In genomic region chr14:77457115-77457521, GRCh38 we compare ENCODE assay signal across 8 cellular contexts. TPM values are rescaled to one million over a fixed set of nuclear protein-coding genes. Genes with fewer than 3 reads are reported as not detected.
DNase-seq lines count a peak whose midpoint lies in the region; ATAC-seq, FAIRE-seq and TF ChIP-seq lines count a peak whose summit lies in the region.

No MANE protein-coding gene starts in this region.

- H3K4me3 Mint-ChIP-seq in T-helper 1 cell treated with Interleukin-12 subunit alpha and Interleukin-12 subunit beta and Interleukin-4 antibody, amounts not matched to agents 30 μg/mL and 1 μg/mL, for 36 hours: peak overlapping the region; percentile 100
- peak overlapping the region; percentile 100 for H3K4me3 Mint-ChIP-seq in type B pancreatic cell

- no peaks in the 10 kb centered on the region for H3K9me3 Mint-ChIP-seq in T-helper 1 cell treated with Interleukin-12 subunit alpha and Interleukin-12 subunit beta and Interleukin-4 antibody, amounts not matched to agents 30 μg/mL and 1 μg/mL, for 36 hours
- no peaks in the 10 kb centered on the region for H3K9me3 Mint-ChIP-seq in type B pancreatic cell

- peak; percentile 49 for ATAC-seq in HepG2

- TF ChIP-seq EP300 in HepG2 (IDR thresholded peaks at IDR 0.05; ENCODE audit: low read depth in 2 of 2, low read length in 2 of 2): no peak
- no peak for TF ChIP-seq EP300 in HepG2 (CRISPR knock-in tag; IDR thresholded peaks at IDR 0.05; ENCODE audit: borderline replicate concordance)

- TF ChIP-seq CTCF in HL-60 (IDR thresholded peaks at IDR 0.05; ENCODE audit: insufficient read depth, low read length): no peak
- TF ChIP-seq CTCF in HepG2 (CRISPR knock-in tag; IDR thresholded peaks at IDR 0.05): no peak
- no peak for TF ChIP-seq CTCF in type B pancreatic cell (conservative IDR thresholded peaks at IDR 0.05)

- peaks cover 48% of the 10 kb centered on the region for H3K79me2 ChIP-seq in HepG2 (ENCODE audit: insufficient read depth, low read length)

- peak overlapping the region; percentile 90 for H3K4me3 ChIP-seq in HL-60 (replicated peaks; ENCODE audit: insufficient read depth, low read length)
- peak overlapping the region; percentile 75 to 98 (median 90) for H3K4me3 ChIP-seq in HepG2 (replicated peaks in 1 of 3; ENCODE audit: insufficient read depth in 1 of 3, low read depth in 2 of 3, low read length in 3 of 3)

- BruUV-seq in HepG2 (replicated peaks; lab: Mats Ljungman, UMichigan): TSS peak; percentile 80

- TF ChIP-seq RAD21 in HepG2 (CRISPR knock-in tag; IDR thresholded peaks at IDR 0.05): peak; percentile 23; the same call in 1 of the 2 replicates

- peaks cover 34% of the 10 kb centered on the region for H3K4me1 Mint-ChIP-seq in T-helper 1 cell treated with Interleukin-12 subunit alpha and Interleukin-12 subunit beta and Interleukin-4 antibody, amounts not matched to agents 30 μg/mL and 1 μg/mL, for 36 hours (ENCODE audit: low read depth)
- peaks cover 14% of the 10 kb centered on the region for H3K4me1 Mint-ChIP-seq in type B pancreatic cell (ENCODE audit: unreplicated experiment)

- H3K27me3 Mint-ChIP-seq in T-helper 1 cell treated with Interleukin-12 subunit alpha and Interleukin-12 subunit beta and Interleukin-4 antibody, amounts not matched to agents 30 μg/mL and 1 μg/mL, for 36 hours (ENCODE audit: low read depth): no peaks in the 10 kb centered on the region
- H3K27me3 Mint-ChIP-seq in type B pancreatic cell: no peaks in the 10 kb centered on the region

- H3K36me3 Mint-ChIP-seq in T-helper 1 cell treated with Interleukin-12 subunit alpha and Interleukin-12 subunit beta and Interleukin-4 antibody, amounts not matched to agents 30 μg/mL and 1 μg/mL, for 36 hours (ENCODE audit: low read depth): peaks cover 29% of the 10 kb centered on the region
- H3K36me3 Mint-ChIP-seq in type B pancreatic cell: peaks cover 36% of the 10 kb centered on the region

- FAIRE-seq in HepG2 (lab: Jason Lieb, UNC): no peak

- CTCF ChIA-PET in HepG2 (lab: Yijun Ruan, JAX; ENCODE audit: low intra/inter-chr PET ratio, low total read pairs): interaction anchor here (1.5 kb wide), 1 partner anchor 94 kb away, joined by 4 read pairs; no protein-coding TSS in a partner anchor

- H3K27ac Mint-ChIP-seq in T-helper 1 cell treated with Interleukin-12 subunit alpha and Interleukin-12 subunit beta and Interleukin-4 antibody, amounts not matched to agents 30 μg/mL and 1 μg/mL, for 36 hours: peak overlapping the region; percentile 99
- H3K27ac Mint-ChIP-seq in type B pancreatic cell: peak overlapping the region; percentile 100

- H3K27ac ChIP-seq in HL-60 (replicated peaks): peak overlapping the region; percentile 96
- peak overlapping the region; percentile 67 for H3K27ac ChIP-seq in HepG2 (ENCODE audit: extremely low read length, insufficient read depth, low read length)

- peak overlapping the region; percentile 89 for H3K9ac ChIP-seq in HepG2 (ENCODE audit: insufficient read depth, low read depth, low read length)

- H4K20me1 ChIP-seq in HepG2 (ENCODE audit: insufficient read depth, low read length): peaks cover 8% of the 10 kb centered on the region

- peak overlapping the region; percentile 73 for H3K4me2 ChIP-seq in HepG2 (ENCODE audit: low read depth, low read length)

- DNase-seq in T-helper 1 cell (no peak), HL-60 (ENCODE audit: low read depth in 1 of 2, low spot score in 1 of 2) (no peak), amniotic epithelial cell (ENCODE audit: low read depth) (peak; percentile 36), HepG2 (ENCODE audit: low spot score) (no peak), type B pancreatic cell (ENCODE audit: extremely low spot score, unreplicated experiment) (no peak), RPMI8226 (no peak), SW 1271 (lab: John Stamatoyannopoulos, UW) (no peak)

- POLR2A ChIA-PET in HepG2 (lab: Yijun Ruan, JAX): interaction anchor here (0.6 to 2.7 kb wide), 5 partner anchors 12 to 136 kb away, joined by 3 to 10 read pairs (median 7); partner anchors contain the start of genes GSTZ1, ISM2 and POMT2

- TF ChIP-seq POLR2A in HepG2 (IDR thresholded peaks at IDR 0.05; ENCODE audit: insufficient read depth in 1 of 2, low read depth in 2 of 2, low read length in 2 of 2): peak; percentile 70 to 95

- 0% methylated on average over 12 of the region's 18 CpGs for WGBS in HepG2 (ENCODE audit: low lambda C conversion rate)

- H3K27me3 ChIP-seq in HL-60 (ENCODE audit: insufficient read depth, poor library complexity, severe bottlenecking): no peaks in the 10 kb centered on the region
- no peaks in the 10 kb centered on the region; a peak in 1 of 5 replicates for H3K27me3 ChIP-seq in HepG2 (ENCODE audit: control insufficient read depth in 1 of 2, insufficient read depth in 2 of 2, low read length in 2 of 2)

- peaks cover 16 to 24% of the 10 kb centered on the region in 2 experiments for H3K36me3 ChIP-seq in HepG2 (replicated peaks in 1 of 2; ENCODE audit: control insufficient read depth in 1 of 2, insufficient read depth in 2 of 2, low read length in 2 of 2)

- H3K9me3 ChIP-seq in HepG2 (ENCODE audit: low read length): no peaks in the 10 kb centered on the region

- intact Hi-C loops in HepG2 (cut with micrococcal nuclease; ENCODE audit: unreplicated experiment): loop anchor here (1.0 to 5.0 kb wide), 2 partner anchors 80 to 135 kb away; partner anchors contain the start of genes GSTZ1, POMT2, SAMD15 and TMED8

- peaks cover 35% of the 10 kb centered on the region for H3K4me1 ChIP-seq in HepG2 (ENCODE audit: insufficient read depth, low read length)

- in situ Hi-C loops in HepG2 (cut with HindIII; ENCODE audit: extremely low pct_ligation_motif_present, low pct_unique_long_range_greater_than_20kb): loop anchor here (5.0 kb wide), 1 partner anchor 95 kb away; no protein-coding TSS in a partner anchor

- H2AFZ ChIP-seq in HepG2 (ENCODE audit: low read length): peak overlapping the region; percentile 34

RNA-seq across cellular contexts. Expression of gene VIPAS39, which starts 0.3 kb away (rescaled TPM):
- total RNA-seq in HepG2 (2016; rRNA removed; fragmentation: Illumina TruSeq; extraction: Trizol) (13.3 and 14.9 TPM in 2 replicates), type B pancreatic cell (ENCODE audit: low replicate concordance) (24.0 and 25.0 TPM in 2 replicates)
- 2.6 and 2.8 TPM in 2 replicates for total RNA-seq in HepG2 (2016; cell fraction: cytosol; rRNA removed; fragmentation: Illumina TruSeq; extraction: Trizol; ENCODE audit: low read depth)
- 12.8 and 14.5 TPM in 2 replicates for total RNA-seq in HepG2 (2016; cell fraction: insoluble cytoplasmic fraction; rRNA removed; fragmentation: Illumina TruSeq; extraction: Trizol)
- total RNA-seq in HepG2 (2016; cell fraction: membrane; rRNA removed; fragmentation: Illumina TruSeq; extraction: Trizol): 6.3 and 6.8 TPM in 2 replicates
- 11.3 and 15.3 TPM in 2 replicates for total RNA-seq in HepG2 (2016; cell fraction: nucleus; rRNA removed; fragmentation: Illumina TruSeq; extraction: Trizol)
- 18.7 and 21.5 TPM in 2 replicates for polyA plus RNA-seq in HepG2 (2011; rRNA removed)
- polyA plus RNA-seq in HepG2 (2011; cell fraction: cytosol; rRNA removed): 11.6 and 15.0 TPM in 2 replicates
- polyA plus RNA-seq in HepG2 (2011; cell fraction: nucleus; rRNA removed): 15.9 and 19.5 TPM in 2 replicates
- 9.7 and 11.4 TPM in 2 replicates for polyA plus RNA-seq in HepG2 (2012)
- 1.7 and 1.8 TPM in 2 replicates for polyA plus RNA-seq in HepG2 (2016; cell fraction: cytosol; fragmentation: Illumina TruSeq; extraction: Trizol; ENCODE audit: low read depth)
- 14.7 and 15.7 TPM in 2 replicates for polyA plus RNA-seq in HepG2 (2016; cell fraction: insoluble cytoplasmic fraction; fragmentation: Illumina TruSeq; extraction: Trizol; ENCODE audit: low read depth)
- 3.7 and 4.4 TPM in 2 replicates for polyA plus RNA-seq in HepG2 (2016; cell fraction: membrane; fragmentation: Illumina TruSeq; extraction: Trizol; ENCODE audit: low read depth)
- polyA plus RNA-seq in HepG2 (2016; cell fraction: nucleus; fragmentation: Illumina TruSeq; extraction: Trizol; ENCODE audit: insufficient read depth, low read depth): 14.0 and 16.4 TPM in 2 replicates
- polyA minus RNA-seq in HepG2 (2011; rRNA and poly(A)+ RNA removed; ENCODE audit: low replicate concordance): 18.9 and 21.0 TPM in 2 replicates
- 9.8 and 11.7 TPM in 2 replicates for polyA minus RNA-seq in HepG2 (2011; cell fraction: cytosol; rRNA and poly(A)+ RNA removed)
- polyA minus RNA-seq in HepG2 (2011; cell fraction: nucleus; rRNA and poly(A)+ RNA removed): 29.2 and 34.9 TPM in 2 replicates

RNA-seq across cellular contexts. Expression of gene AHSA1, which starts 0.8 kb away (rescaled TPM):
- total RNA-seq in HepG2 (2016; rRNA removed; fragmentation: Illumina TruSeq; extraction: Trizol) (241 and 310 TPM in 2 replicates), type B pancreatic cell (ENCODE audit: low replicate concordance) (202 and 204 TPM in 2 replicates)
- total RNA-seq in HepG2 (2016; cell fraction: cytosol; rRNA removed; fragmentation: Illumina TruSeq; extraction: Trizol; ENCODE audit: low read depth): 46.4 and 46.6 TPM in 2 replicates
- total RNA-seq in HepG2 (2016; cell fraction: insoluble cytoplasmic fraction; rRNA removed; fragmentation: Illumina TruSeq; extraction: Trizol): 247 and 307 TPM in 2 replicates
- 65.3 and 71.9 TPM in 2 replicates for total RNA-seq in HepG2 (2016; cell fraction: membrane; rRNA removed; fragmentation: Illumina TruSeq; extraction: Trizol)
- 99.7 and 100 TPM in 2 replicates for total RNA-seq in HepG2 (2016; cell fraction: nucleus; rRNA removed; fragmentation: Illumina TruSeq; extraction: Trizol)
- polyA plus RNA-seq in HepG2 (2011; rRNA removed): 113 and 118 TPM in 2 replicates
- 126 and 174 TPM in 2 replicates for polyA plus RNA-seq in HepG2 (2011; cell fraction: cytosol; rRNA removed)
- 40.9 and 53.0 TPM in 2 replicates for polyA plus RNA-seq in HepG2 (2011; cell fraction: nucleus; rRNA removed)
- polyA plus RNA-seq in HepG2 (2012): 114 and 118 TPM in 2 replicates
- 26.2 TPM in 2 replicates for polyA plus RNA-seq in HepG2 (2016; cell fraction: cytosol; fragmentation: Illumina TruSeq; extraction: Trizol; ENCODE audit: low read depth)
- polyA plus RNA-seq in HepG2 (2016; cell fraction: insoluble cytoplasmic fraction; fragmentation: Illumina TruSeq; extraction: Trizol; ENCODE audit: low read depth): 395 TPM in 2 replicates
- 42.3 and 47.2 TPM in 2 replicates for polyA plus RNA-seq in HepG2 (2016; cell fraction: membrane; fragmentation: Illumina TruSeq; extraction: Trizol; ENCODE audit: low read depth)
- polyA plus RNA-seq in HepG2 (2016; cell fraction: nucleus; fragmentation: Illumina TruSeq; extraction: Trizol; ENCODE audit: insufficient read depth, low read depth): 170 and 191 TPM in 2 replicates
- 102 and 240 TPM in 2 replicates for polyA minus RNA-seq in HepG2 (2011; rRNA and poly(A)+ RNA removed; ENCODE audit: low replicate concordance)
- 59.2 and 65.4 TPM in 2 replicates for polyA minus RNA-seq in HepG2 (2011; cell fraction: cytosol; rRNA and poly(A)+ RNA removed)
- polyA minus RNA-seq in HepG2 (2011; cell fraction: nucleus; rRNA and poly(A)+ RNA removed): 32.2 and 49.9 TPM in 2 replicates

RNA-seq across cellular contexts. Expression of gene NOXRED1, which starts 33.8 kb away (rescaled TPM):
- 0.24 TPM in 1 of 2 replicates, not detected in the other for total RNA-seq in HepG2 (2016; rRNA removed; fragmentation: Illumina TruSeq; extraction: Trizol)
- total RNA-seq in HepG2 (2016; cell fraction: cytosol; rRNA removed; fragmentation: Illumina TruSeq; extraction: Trizol; ENCODE audit: low read depth): 0.20 and 0.35 TPM in 2 replicates
- total RNA-seq in HepG2 (2016; cell fraction: insoluble cytoplasmic fraction; rRNA removed; fragmentation: Illumina TruSeq; extraction: Trizol): 0.09 and 0.17 TPM in 2 replicates
- total RNA-seq in HepG2 (2016; cell fraction: membrane; rRNA removed; fragmentation: Illumina TruSeq; extraction: Trizol): 0.12 and 0.17 TPM in 2 replicates
- total RNA-seq in HepG2 (2016; cell fraction: nucleus; rRNA removed; fragmentation: Illumina TruSeq; extraction: Trizol): 0.38 and 0.43 TPM in 2 replicates
- 0.41 and 0.71 TPM in 2 replicates for polyA plus RNA-seq in HepG2 (2011; rRNA removed)
- 0.08 and 0.10 TPM in 2 replicates for polyA plus RNA-seq in HepG2 (2011; cell fraction: cytosol; rRNA removed)
- 1.8 and 2.3 TPM in 2 replicates for polyA plus RNA-seq in HepG2 (2011; cell fraction: nucleus; rRNA removed)
- polyA plus RNA-seq in HepG2 (2012): 0.65 and 0.83 TPM in 2 replicates
- polyA plus RNA-seq in HepG2 (2016; cell fraction: cytosol; fragmentation: Illumina TruSeq; extraction: Trizol; ENCODE audit: low read depth): not detected in 2 replicates
- 0.12 TPM in 1 of 2 replicates, not detected in the other for polyA plus RNA-seq in HepG2 (2016; cell fraction: insoluble cytoplasmic fraction; fragmentation: Illumina TruSeq; extraction: Trizol; ENCODE audit: low read depth)
- polyA plus RNA-seq in HepG2 (2016; cell fraction: membrane; fragmentation: Illumina TruSeq; extraction: Trizol; ENCODE audit: low read depth): 0.12 TPM in 1 of 2 replicates, not detected in the other
- 0.67 and 1.4 TPM in 2 replicates for polyA plus RNA-seq in HepG2 (2016; cell fraction: nucleus; fragmentation: Illumina TruSeq; extraction: Trizol; ENCODE audit: insufficient read depth, low read depth)
- 0.23 and 0.42 TPM in 2 replicates for polyA minus RNA-seq in HepG2 (2011; rRNA and poly(A)+ RNA removed; ENCODE audit: low replicate concordance)
- not detected in 2 replicates for polyA minus RNA-seq in HepG2 (2011; cell fraction: cytosol; rRNA and poly(A)+ RNA removed)
- 0.62 and 1.5 TPM in 2 replicates for polyA minus RNA-seq in HepG2 (2011; cell fraction: nucleus; rRNA and poly(A)+ RNA removed)
- 0.46 and 0.57 TPM in 2 replicates for total RNA-seq in type B pancreatic cell (ENCODE audit: low replicate concordance)

RNA-seq across cellular contexts. Expression of gene ISM2, which starts 41.5 kb away (rescaled TPM):
- total RNA-seq in HepG2 (2016; rRNA removed; fragmentation: Illumina TruSeq; extraction: Trizol) (0.83 and 1.8 TPM in 2 replicates), type B pancreatic cell (ENCODE audit: low replicate concordance) (0.46 and 1.2 TPM in 2 replicates)
- 0.20 and 0.44 TPM in 2 replicates for total RNA-seq in HepG2 (2016; cell fraction: cytosol; rRNA removed; fragmentation: Illumina TruSeq; extraction: Trizol; ENCODE audit: low read depth)
- 0.56 and 1.8 TPM in 2 replicates for total RNA-seq in HepG2 (2016; cell fraction: insoluble cytoplasmic fraction; rRNA removed; fragmentation: Illumina TruSeq; extraction: Trizol)
- total RNA-seq in HepG2 (2016; cell fraction: membrane; rRNA removed; fragmentation: Illumina TruSeq; extraction: Trizol): 0.46 and 0.55 TPM in 2 replicates
- 1.4 TPM in 2 replicates for total RNA-seq in HepG2 (2016; cell fraction: nucleus; rRNA removed; fragmentation: Illumina TruSeq; extraction: Trizol)
- polyA plus RNA-seq in HepG2 (2011; rRNA removed): 40.7 and 43.2 TPM in 2 replicates
- polyA plus RNA-seq in HepG2 (2011; cell fraction: cytosol; rRNA removed): 17.0 and 22.7 TPM in 2 replicates
- 47.8 and 68.7 TPM in 2 replicates for polyA plus RNA-seq in HepG2 (2011; cell fraction: nucleus; rRNA removed)
- 59.6 and 62.7 TPM in 2 replicates for polyA plus RNA-seq in HepG2 (2012)
- polyA plus RNA-seq in HepG2 (2016; cell fraction: cytosol; fragmentation: Illumina TruSeq; extraction: Trizol; ENCODE audit: low read depth): 0.08 and 0.19 TPM in 2 replicates
- polyA plus RNA-seq in HepG2 (2016; cell fraction: insoluble cytoplasmic fraction; fragmentation: Illumina TruSeq; extraction: Trizol; ENCODE audit: low read depth): 0.53 and 0.60 TPM in 2 replicates
- 0.16 and 0.26 TPM in 2 replicates for polyA plus RNA-seq in HepG2 (2016; cell fraction: membrane; fragmentation: Illumina TruSeq; extraction: Trizol; ENCODE audit: low read depth)
- 2.1 and 2.3 TPM in 2 replicates for polyA plus RNA-seq in HepG2 (2016; cell fraction: nucleus; fragmentation: Illumina TruSeq; extraction: Trizol; ENCODE audit: insufficient read depth, low read depth)
- 0.09 and 81.0 TPM in 2 replicates for polyA minus RNA-seq in HepG2 (2011; rRNA and poly(A)+ RNA removed; ENCODE audit: low replicate concordance)
- 31.8 and 33.0 TPM in 2 replicates for polyA minus RNA-seq in HepG2 (2011; cell fraction: cytosol; rRNA and poly(A)+ RNA removed)
- polyA minus RNA-seq in HepG2 (2011; cell fraction: nucleus; rRNA and poly(A)+ RNA removed): 18.5 and 28.2 TPM in 2 replicates
